Comparison of ENCODE assay signal across 10 cellular contexts in genomic region chr1:40382110-40382464, GRCh38. TPM values are rescaled to one million over a fixed set of nuclear protein-coding genes. Genes with fewer than 3 reads are reported as not detected.
A peak's percentile ranks its signal among the peaks of the same experiment; 100 is the strongest.
DNase-seq lines count a peak whose midpoint lies in the region; ATAC-seq lines count a peak whose summit lies in the region.
"Had no signal": no experiment of that assay in that cellular context is flagged by ENCODE, and none has a peak within 500 bp of the region (broad histone marks: within the 10 kb centered on the region; RNA-seq: fewer than 3 reads in every experiment).

No MANE protein-coding gene starts in this region.

- CTCF ChIA-PET in T-cell (lab: Charles Lee), result interaction anchor here in 1 of 2 donors (0.7 to 3.5 kb wide), 7 partner anchors 10 to 67 kb away, joined by 3 to 18 read pairs (median 6); no protein-coding TSS in a partner anchor

- ATAC-seq in T-cell (replicated peaks in 1 of 4) (no peak), HG03432 (IDR thresholded peaks at IDR 0.05; ENCODE audit: unreplicated experiment) (no peak)

- POLR2A ChIA-PET in T-cell (lab: Charles Lee), result interaction anchor here (0.6 to 3.6 kb wide), 12 partner anchors 9 to 229 kb away, joined by 3 to 19 read pairs (median 5); partner anchors contain the start of gene SMAP2 (in 2 of the 2)

- DNase-seq in T-helper 1 cell, result no peak
- no peak for DNase-seq in T-cell
- no peak for DNase-seq in immature natural killer cell
- peak; percentile 75 for DNase-seq in superior temporal gyrus (ENCODE audit: extremely low spot score)
- no peak for DNase-seq in LoVo (ENCODE audit: low spot score)
- DNase-seq in NCI-H1417 treated with DMSO at 0.1 percent for 48 hours (lab: John Stamatoyannopoulos, UW), result no peak
- DNase-seq: NCI-H446 treated with DMSO at 0.1 percent for 48 hours, ovary had no signal

- peak overlapping the region; percentile 84 for H3K4me3 Mint-ChIP-seq in T-helper 1 cell treated with Interleukin-12 subunit alpha and Interleukin-12 subunit beta and Interleukin-4 antibody, amounts not matched to agents 30 μg/mL and 1 μg/mL, for 36 hours
- H3K4me3 Mint-ChIP-seq in T-cell, result peak overlapping the region; percentile 79 to 89 (median 86)
- peak overlapping the region; percentile 62 to 75 (median 70) for H3K4me3 Mint-ChIP-seq in immature natural killer cell

- H3K36me3 Mint-ChIP-seq in T-helper 1 cell treated with Interleukin-12 subunit alpha and Interleukin-12 subunit beta and Interleukin-4 antibody, amounts not matched to agents 30 μg/mL and 1 μg/mL, for 36 hours (ENCODE audit: low read depth), result peaks cover 42% of the 10 kb centered on the region
- H3K36me3 Mint-ChIP-seq in T-cell (peaks cover 23% of the 10 kb centered on the region), immature natural killer cell (peaks cover 0 to 5% (median 3%) of the 10 kb centered on the region in 3 donors)

- peaks cover 76% of the 10 kb centered on the region for H3K4me1 Mint-ChIP-seq in T-helper 1 cell treated with Interleukin-12 subunit alpha and Interleukin-12 subunit beta and Interleukin-4 antibody, amounts not matched to agents 30 μg/mL and 1 μg/mL, for 36 hours (ENCODE audit: low read depth)
- peaks cover 88 to 98% (median 97%) of the 10 kb centered on the region in 3 donors for H3K4me1 Mint-ChIP-seq in T-cell
- peaks cover 87 to 95% of the 10 kb centered on the region in 2 donors for H3K4me1 Mint-ChIP-seq in immature natural killer cell

- H3K9me3 Mint-ChIP-seq in T-helper 1 cell treated with Interleukin-12 subunit alpha and Interleukin-12 subunit beta and Interleukin-4 antibody, amounts not matched to agents 30 μg/mL and 1 μg/mL, for 36 hours, result no peaks in the 10 kb centered on the region
- no peaks in the 10 kb centered on the region for H3K9me3 Mint-ChIP-seq in T-cell
- no peaks in the 10 kb centered on the region for H3K9me3 Mint-ChIP-seq in immature natural killer cell

- peak overlapping the region; percentile 98 for H3K27ac Mint-ChIP-seq in T-helper 1 cell treated with Interleukin-12 subunit alpha and Interleukin-12 subunit beta and Interleukin-4 antibody, amounts not matched to agents 30 μg/mL and 1 μg/mL, for 36 hours
- peak overlapping the region; percentile 99 to 100 for H3K27ac Mint-ChIP-seq in T-cell
- H3K27ac Mint-ChIP-seq in immature natural killer cell, result peak overlapping the region; percentile 97 to 100 (median 99)

- H3K27me3 Mint-ChIP-seq in T-helper 1 cell treated with Interleukin-12 subunit alpha and Interleukin-12 subunit beta and Interleukin-4 antibody, amounts not matched to agents 30 μg/mL and 1 μg/mL, for 36 hours (ENCODE audit: low read depth), result no peaks in the 10 kb centered on the region
- H3K27me3 Mint-ChIP-seq in T-cell (no peaks in the 10 kb centered on the region), immature natural killer cell (ENCODE audit: low read depth in 3 of 3) (peaks cover 3 to 17% (median 9%) of the 10 kb centered on the region in 3 donors)

RNA-seq across cellular contexts. Expression of gene SMAP2, which starts 8.6 kb away (rescaled TPM):
- total RNA-seq in T-cell, result 100 to 1,000 TPM; 120 to 254 (median 123) TPM
- 100 to 1,000 TPM; 166 to 280 (median 170) TPM for polyA plus RNA-seq in immature natural killer cell
